37 cellular contexts compared by ENCODE assay signal in genomic region chr2:7907041-7907440, GRCh38.
"Had no signal": no experiment of that assay in that cellular context is flagged by ENCODE, and none has a peak within 500 bp of the region (broad histone marks: within the 10 kb centered on the region; RNA-seq: fewer than 3 reads in every experiment).

No MANE protein-coding gene starts in this region.

- H3K4me1 Mint-ChIP-seq: activated naive CD4-positive, alpha-beta T cell treated with anti-CD3 and anti-CD28 coated beads, Interleukin-2, amount 10 ng/mL, durations not matched to agents 7 days and 5 days; activated naive CD4-positive, alpha-beta T cell treated with anti-CD3 and anti-CD28 coated beads, Interleukin-2, amount 50 U/mL, for 24 hours; activated naive CD8-positive, alpha-beta T cell treated with anti-CD3 and anti-CD28 coated beads for 36 hours; activated naive CD8-positive, alpha-beta T cell treated with anti-CD3 and anti-CD28 coated beads, Interleukin-2, amount 10 ng/mL, durations not matched to agents 7 days and 5 days; activated naive CD8-positive, alpha-beta T cell treated with anti-CD3 and anti-CD28 coated beads, Interleukin-2, amount 50 U/mL, for 24 hours; activated T-helper 17 cell treated with anti-CD3 and anti-CD28 coated beads, Interleukin-2, amount 50 U/mL, for 72 hours had no signal

- H3K9me3 ChIP-seq: adrenal gland, ascending aorta, body of pancreas, breast epithelium had no signal

- H3K4me3 Mint-ChIP-seq: activated naive CD4-positive, alpha-beta T cell treated with anti-CD3 and anti-CD28 coated beads for 36 hours; activated naive CD4-positive, alpha-beta T cell treated with anti-CD3 and anti-CD28 coated beads, Interleukin-2, amount 10 ng/mL, durations not matched to agents 7 days and 5 days; activated naive CD4-positive, alpha-beta T cell treated with anti-CD3 and anti-CD28 coated beads, Interleukin-2, amount 50 U/mL, for 24 hours; activated naive CD8-positive, alpha-beta T cell; activated naive CD8-positive, alpha-beta T cell treated with anti-CD3 and anti-CD28 coated beads for 36 hours; activated naive CD8-positive, alpha-beta T cell treated with anti-CD3 and anti-CD28 coated beads, Interleukin-2, amount 10 ng/mL, durations not matched to agents 7 days and 5 days; activated naive CD8-positive, alpha-beta T cell treated with anti-CD3 and anti-CD28 coated beads, Interleukin-2, amount 50 U/mL, for 24 hours; activated T-cell treated with anti-CD3 and anti-CD28 coated beads, Interleukin-2, amount 50 U/mL, for 4 hours; activated T-cell treated with anti-CD3 and anti-CD28 coated beads, Interleukin-2, amount 50 U/mL, for 72 hours; activated T-helper 1 cell treated with anti-CD3 and anti-CD28 coated beads, Interleukin-12 subunit alpha, Interleukin-12 subunit beta, Interleukin-2, Interleukin-4 antibody, amounts not matched to agents 30 ng/mL and 10 ng/mL and 1 ng/mL, durations not matched to agents 14 hours and 24 hours and 36 hours; activated T-helper 17 cell treated with anti-CD3 and anti-CD28 coated beads, Interleukin-2, amount 50 U/mL, for 72 hours; brain; central memory CD8-positive, alpha-beta T cell had no signal

- H3K4me1 ChIP-seq: adrenal gland, ascending aorta, body of pancreas, breast epithelium had no signal

- H3K9me3 Mint-ChIP-seq: activated naive CD4-positive, alpha-beta T cell treated with anti-CD3 and anti-CD28 coated beads for 36 hours; activated naive CD4-positive, alpha-beta T cell treated with anti-CD3 and anti-CD28 coated beads, Interleukin-2, amount 50 U/mL, for 24 hours; activated naive CD8-positive, alpha-beta T cell treated with anti-CD3 and anti-CD28 coated beads, Interleukin-2, amount 50 U/mL, for 24 hours; activated T-cell treated with anti-CD3 and anti-CD28 coated beads, Interleukin-2, amount 50 U/mL, for 4 hours; activated T-helper 17 cell treated with anti-CD3 and anti-CD28 coated beads, Interleukin-2, amount 50 U/mL, for 72 hours; central memory CD8-positive, alpha-beta T cell had no signal

- H3K27me3 Mint-ChIP-seq: activated naive CD4-positive, alpha-beta T cell treated with anti-CD3 and anti-CD28 coated beads, Interleukin-2, amount 50 U/mL, for 24 hours; activated naive CD8-positive, alpha-beta T cell; activated naive CD8-positive, alpha-beta T cell treated with anti-CD3 and anti-CD28 coated beads for 36 hours had no signal

- H3K36me3 Mint-ChIP-seq: activated naive CD4-positive, alpha-beta T cell treated with anti-CD3 and anti-CD28 coated beads, Interleukin-2, amount 10 ng/mL, durations not matched to agents 7 days and 5 days; activated naive CD4-positive, alpha-beta T cell treated with anti-CD3 and anti-CD28 coated beads, Interleukin-2, amount 50 U/mL, for 24 hours; activated naive CD4-positive, alpha-beta T cell treated with anti-CD3 and anti-CD28 coated beads, Interleukin-2, amount 50 U/mL, for 72 hours; activated naive CD8-positive, alpha-beta T cell treated with anti-CD3 and anti-CD28 coated beads for 36 hours; brain had no signal

- H3K4me3 ChIP-seq: adrenal gland, ascending aorta, body of pancreas, breast epithelium, cardiac muscle cell had no signal

- H3K27me3 ChIP-seq: adrenal gland, ascending aorta, body of pancreas, brain microvascular endothelial cell, breast epithelium, cardiac muscle cell had no signal

- H3K36me3 ChIP-seq: adrenal gland, ascending aorta, brain microvascular endothelial cell, breast epithelium, cardiac muscle cell had no signal

- ATAC-seq: activated naive CD4-positive, alpha-beta T cell treated with anti-CD3 and anti-CD28 coated beads, Interleukin-2, amount 50 U/mL, for 72 hours; activated naive CD8-positive, alpha-beta T cell treated with anti-CD3 and anti-CD28 coated beads, Interleukin-2, amount 50 U/mL, for 24 hours; activated T-cell treated with anti-CD3 and anti-CD28 coated beads, Interleukin-2, amount 50 U/mL, for 4 hours; activated T-cell treated with anti-CD3 and anti-CD28 coated beads, Interleukin-2, amount 50 U/mL, for 72 hours; activated T-helper 17 cell treated with anti-CD3 and anti-CD28 coated beads, Interleukin-2, amount 50 U/mL, for 72 hours; body of pancreas had no signal

- H3K27ac Mint-ChIP-seq: activated naive CD4-positive, alpha-beta T cell treated with anti-CD3 and anti-CD28 coated beads for 36 hours; activated naive CD4-positive, alpha-beta T cell treated with anti-CD3 and anti-CD28 coated beads, Interleukin-2, amount 10 ng/mL, durations not matched to agents 7 days and 5 days; activated naive CD4-positive, alpha-beta T cell treated with anti-CD3 and anti-CD28 coated beads, Interleukin-2, amount 50 U/mL, for 24 hours; activated naive CD4-positive, alpha-beta T cell treated with anti-CD3 and anti-CD28 coated beads, Interleukin-2, amount 50 U/mL, for 72 hours; activated naive CD8-positive, alpha-beta T cell; activated naive CD8-positive, alpha-beta T cell treated with anti-CD3 and anti-CD28 coated beads for 36 hours; activated naive CD8-positive, alpha-beta T cell treated with anti-CD3 and anti-CD28 coated beads, Interleukin-2, amount 10 ng/mL, durations not matched to agents 7 days and 5 days; activated naive CD8-positive, alpha-beta T cell treated with anti-CD3 and anti-CD28 coated beads, Interleukin-2, amount 50 U/mL, for 24 hours; activated T-cell treated with anti-CD3 and anti-CD28 coated beads, Interleukin-2, amount 50 U/mL, for 72 hours; activated T-helper 1 cell treated with anti-CD3 and anti-CD28 coated beads, Interleukin-12 subunit alpha, Interleukin-12 subunit beta, Interleukin-2, Interleukin-4 antibody, amounts not matched to agents 30 ng/mL and 10 ng/mL and 1 ng/mL, durations not matched to agents 14 hours and 24 hours and 36 hours; activated T-helper 17 cell treated with anti-CD3 and anti-CD28 coated beads, Interleukin-2, amount 50 U/mL, for 72 hours; activated T-helper 2 cell treated with anti-CD3 and anti-CD28 coated beads, Interferon-gamma antibody, Interleukin-2, Interleukin-4, amounts not matched to agents 10 μg/mL and 5 μg/mL and 100 μg/mL, durations not matched to agents 14 hours and 24 hours and 36 hours had no signal

- DNase-seq: activated effector memory CD4-positive, alpha-beta T cell treated with anti-CD3 and anti-CD28 coated beads, Interleukin-2, amount 50 U/mL, for 16 hours; activated effector memory CD4-positive, alpha-beta T cell treated with Interleukin-2 at 50 U/mL for 16 hours; activated gamma-delta T cell; activated gamma-delta T cell treated with Interleukin-2 at 50 U/mL for 16 hours; activated naive CD4-positive, alpha-beta T cell; activated naive CD4-positive, alpha-beta T cell treated with anti-CD3 and anti-CD28 coated beads for 36 hours; activated naive CD4-positive, alpha-beta T cell treated with anti-CD3 and anti-CD28 coated beads, Interleukin-2, amount 10 ng/mL, durations not matched to agents 7 days and 5 days; activated naive CD4-positive, alpha-beta T cell treated with anti-CD3 and anti-CD28 coated beads, Interleukin-2, amount 50 U/mL, for 16 hours; activated naive CD4-positive, alpha-beta T cell treated with Interleukin-2 at 50 U/mL for 16 hours; activated naive CD8-positive, alpha-beta T cell treated with anti-CD3 and anti-CD28 coated beads for 36 hours; activated naive CD8-positive, alpha-beta T cell treated with anti-CD3 and anti-CD28 coated beads, Interleukin-2, amount 10 ng/mL, durations not matched to agents 7 days and 5 days; activated naive CD8-positive, alpha-beta T cell treated with anti-CD3 and anti-CD28 coated beads, Interleukin-2, amount 50 U/mL, for 24 hours; activated T-cell treated with anti-CD3 and anti-CD28 coated beads, Interleukin-2, amount 50 U/mL, for 1 hour; activated T-cell treated with anti-CD3 and anti-CD28 coated beads, Interleukin-2, amount 50 U/mL, for 4 hours; activated T-cell treated with anti-CD3 and anti-CD28 coated beads, Interleukin-2, amount 50 U/mL, for 48 hours; activated T-cell treated with anti-CD3 and anti-CD28 coated beads, Interleukin-2, amount 50 U/mL, for 72 hours; adrenal gland; amniotic stem cell; amygdala; anterior cingulate cortex; aorta; body of pancreas; brain microvascular endothelial cell; caudate nucleus; central memory CD4-positive, alpha-beta T cell; cerebellar nuclear complex had no signal

- H3K27ac ChIP-seq: adrenal gland, ascending aorta, body of pancreas, brain microvascular endothelial cell, breast epithelium, cardiac muscle cell had no signal
